Comparison of ENCODE assay signal across 27 cellular contexts in genomic region chr5:27462936-27463335, GRCh38.
"Had no signal": no experiment of that assay in that cellular context is flagged by ENCODE, and none has a peak within 500 bp of the region (broad histone marks: within the 10 kb centered on the region; RNA-seq: fewer than 3 reads in every experiment).

No MANE protein-coding gene starts in this region.

- H3K36me3 Mint-ChIP-seq: stimulated activated effector memory CD8-positive, alpha-beta T cell treated with anti-CD3 and anti-CD28 coated beads, Interleukin-12 subunit alpha, Interleukin-12 subunit beta, amount 100 ng/mL, for 72 hours; type B pancreatic cell had no signal

- H3K27me3 Mint-ChIP-seq: effector memory CD8-positive, alpha-beta T cell; naive thymus-derived CD8-positive, alpha-beta T cell; type B pancreatic cell had no signal

- H3K9me3 ChIP-seq: esophagus squamous epithelium, lower lobe of right lung, prostate gland, right atrium auricular region, sigmoid colon, tibial artery, uterus had no signal

- DNase-seq: effector memory CD8-positive, alpha-beta T cell; erythroblast; esophagus squamous epithelium; foreskin melanocyte; glutamatergic neuron; heart right ventricle; hippocampal formation; left cardiac atrium; left ventricle myocardium superior; lower lobe of right lung; naive thymus-derived CD8-positive, alpha-beta T cell; nephron progenitor cell; nucleus accumbens; sigmoid colon; stimulated activated CD4-positive, alpha-beta T cell treated with anti-CD3 and anti-CD28 coated beads, Interleukin-2, amount 100 ng/mL, for 24 hours; stimulated activated CD4-positive, alpha-beta T cell treated with anti-CD3 and anti-CD28 coated beads, Interleukin-4, amount 100 ng/mL, for 24 hours; stimulated activated naive CD4-positive, alpha-beta T cell treated with Interleukin-2 at 50 U/mL for 16 hours; stomach; tibial artery; uterus had no signal

- H3K4me3 ChIP-seq: coronary artery, esophagus squamous epithelium, heart right ventricle, lower lobe of right lung, prostate gland, right atrium auricular region, sigmoid colon, stomach, tibial artery, uterus had no signal

- H3K27ac ChIP-seq: coronary artery, esophagus squamous epithelium, heart right ventricle, lower lobe of right lung, prostate gland, right atrium auricular region, sigmoid colon, stomach, tibial artery, uterus had no signal

- H3K4me1 ChIP-seq: esophagus squamous epithelium, heart right ventricle, lower lobe of right lung, prostate gland, right atrium auricular region, sigmoid colon, stomach, tibial artery, uterus had no signal

- H3K27ac Mint-ChIP-seq: effector memory CD8-positive, alpha-beta T cell; naive thymus-derived CD8-positive, alpha-beta T cell; nephron progenitor cell; stimulated activated effector memory CD8-positive, alpha-beta T cell treated with anti-CD3 and anti-CD28 coated beads, Interleukin-12 subunit alpha, Interleukin-12 subunit beta, amount 100 ng/mL, for 72 hours; type B pancreatic cell had no signal

- H3K4me1 Mint-ChIP-seq: naive thymus-derived CD8-positive, alpha-beta T cell; nephron progenitor cell; stimulated activated effector memory CD8-positive, alpha-beta T cell treated with anti-CD3 and anti-CD28 coated beads, Interleukin-12 subunit alpha, Interleukin-12 subunit beta, amount 100 ng/mL, for 72 hours had no signal

- H3K36me3 ChIP-seq: esophagus squamous epithelium, heart right ventricle, lower lobe of right lung, prostate gland, right atrium auricular region, sigmoid colon, stomach, tibial artery, uterus had no signal

- H3K9me3 Mint-ChIP-seq: type B pancreatic cell had no signal

- H3K27me3 ChIP-seq: esophagus squamous epithelium, heart right ventricle, right atrium auricular region, sigmoid colon, stomach, tibial artery, uterus had no signal

- ATAC-seq: effector memory CD8-positive, alpha-beta T cell; heart right ventricle; left cardiac atrium; left ventricle myocardium superior; lower lobe of right lung; naive thymus-derived CD8-positive, alpha-beta T cell; stimulated activated effector memory CD8-positive, alpha-beta T cell treated with anti-CD3 and anti-CD28 coated beads, Interleukin-12 subunit alpha, Interleukin-12 subunit beta, amount 100 ng/mL, for 72 hours had no signal

- H3K4me3 Mint-ChIP-seq: effector memory CD8-positive, alpha-beta T cell; naive thymus-derived CD8-positive, alpha-beta T cell; nephron progenitor cell; stimulated activated effector memory CD8-positive, alpha-beta T cell treated with anti-CD3 and anti-CD28 coated beads, Interleukin-12 subunit alpha, Interleukin-12 subunit beta, amount 100 ng/mL, for 72 hours; type B pancreatic cell had no signal

- FAIRE-seq: endometrium, islet of Langerhans had no signal
